8 cellular contexts compared by ENCODE assay signal in the genomic region with DNA sequence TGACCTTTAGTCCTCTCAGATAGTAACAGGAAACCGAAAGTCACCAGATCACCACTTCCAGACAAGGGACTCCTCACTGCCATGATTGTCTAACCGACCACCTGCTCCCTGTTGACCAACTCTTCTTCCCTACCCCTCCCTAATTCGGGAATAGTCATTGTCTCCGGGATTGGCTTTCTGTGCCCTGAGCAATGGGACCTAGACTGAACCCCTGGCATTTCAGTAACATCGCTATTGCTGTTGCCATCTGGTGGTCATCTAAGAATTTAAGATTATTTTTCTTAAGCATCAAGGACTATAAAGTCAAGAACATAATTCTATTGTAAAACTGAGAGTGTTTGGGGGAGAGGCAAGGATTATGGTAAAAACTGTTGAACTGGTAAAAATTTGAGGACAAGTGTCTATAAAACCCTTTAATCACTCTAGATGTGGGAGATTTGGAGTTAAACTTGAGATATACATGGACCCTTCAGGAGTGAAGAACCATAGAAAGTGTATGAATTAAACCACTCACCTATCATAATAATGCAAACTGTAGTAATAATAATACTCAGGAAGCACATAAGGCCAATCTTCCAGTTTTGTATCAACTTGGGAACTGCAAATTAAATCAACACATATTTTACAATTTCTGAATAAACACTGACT. TPM values are rescaled to one million over a fixed set of nuclear protein-coding genes. Genes with fewer than 3 reads are reported as not detected.
DNase-seq lines count a peak whose midpoint lies in the region; ATAC-seq and TF ChIP-seq lines count a peak whose summit lies in the region.

No MANE protein-coding gene starts in this region.

- no peak overlapping the region for H3K27ac Mint-ChIP-seq in nephron

- no peaks in the 10 kb centered on the region for H3K27me3 Mint-ChIP-seq in nephron (ENCODE audit: low read depth)

- H2AK5ac ChIP-seq in IMR-90 (ENCODE audit: low read depth, low read length): no peak overlapping the region

- H3K4me1 Mint-ChIP-seq in nephron: no peaks in the 10 kb centered on the region

- dilution Hi-C loops in IMR-90 (cut with HindIII; ENCODE audit: low sequenced_read_pairs, unreplicated experiment): no loop called here

- H3K27me3 ChIP-seq in IMR-90 (ENCODE audit: control insufficient read depth, insufficient read depth, low read length) (no peaks in the 10 kb centered on the region; the same call in 1 of the 2 replicates), fibroblast of lung (ENCODE audit: control insufficient read depth, insufficient read depth, low read length) (no peaks in the 10 kb centered on the region)

- H2AFZ ChIP-seq in IMR-90 (replicated peaks; ENCODE audit: low read length, poor library complexity) (peak overlapping the region; percentile 84), fibroblast of lung (ENCODE audit: low read length) (peak overlapping the region; percentile 77)

- H4K5ac ChIP-seq in IMR-90 (ENCODE audit: low read depth, low read length): no peak overlapping the region

- H4K8ac ChIP-seq in IMR-90 (ENCODE audit: low read depth in 2 of 2, low read length in 2 of 2): no peak overlapping the region

- no peak overlapping the region for H3K56ac ChIP-seq in IMR-90 (ENCODE audit: extremely low read depth, insufficient read depth, low read length)

- no peak overlapping the region for H2BK15ac ChIP-seq in IMR-90 (ENCODE audit: low read depth, low read length)

- H3K9me1 ChIP-seq in IMR-90 (ENCODE audit: insufficient read depth, low read length): no peaks in the 10 kb centered on the region

- no peak overlapping the region for H2BK5ac ChIP-seq in IMR-90 (ENCODE audit: low read depth, low read length, poor library complexity, severe bottlenecking)

- no peak overlapping the region for H3K4ac ChIP-seq in IMR-90 (ENCODE audit: low read depth, low read length)

- H3K4me1 ChIP-seq in IMR-90 (ENCODE audit: control insufficient read depth, insufficient read depth, low read length) (no peaks in the 10 kb centered on the region), fibroblast of lung (ENCODE audit: control insufficient read depth, extremely low read depth, insufficient read depth, low read length) (no peaks in the 10 kb centered on the region)

- H3K9me3 ChIP-seq in IMR-90 (ENCODE audit: control insufficient read depth, insufficient read depth, low read length): no peaks in the 10 kb centered on the region
- no peaks in the 10 kb centered on the region for H3K9me3 ChIP-seq in fibroblast of lung (ENCODE audit: control insufficient read depth, insufficient read depth, low read depth, low read length)

- CTCF ChIA-PET in IMR-90 (lab: Yijun Ruan, JAX): interaction anchor here (1.0 to 4.5 kb wide), 3 partner anchors 19 to 175 kb away, joined by 3 to 16 read pairs (median 3); no protein-coding TSS in a partner anchor

- H3K27ac ChIP-seq in IMR-90 (ENCODE audit: insufficient read depth, low read length): no peak overlapping the region
- no peak overlapping the region for H3K27ac ChIP-seq in VCaP
- H3K27ac ChIP-seq in fibroblast of lung (ENCODE audit: insufficient read depth, low read length): no peak overlapping the region

- DNase-seq in Daoy (ENCODE audit: low read depth) (peak; percentile 1), IMR-90 (peak; percentile 41), fibroblast of lung (ENCODE audit: low read depth in 2 of 2) (peak; percentile 23 to 65)
- no peak for DNase-seq in activated CD4-positive, CD25-positive, alpha-beta regulatory T cell (lab: John Stamatoyannopoulos, UW)
- no peak for DNase-seq in stimulated activated CD8-positive, alpha-beta memory T cell treated with anti-CD3 and anti-CD28 coated beads, Interleukin-4, amount 100 ng/mL, for 48 hours

- POLR2A ChIA-PET in IMR-90 (lab: Charles Lee; ENCODE audit: unreplicated experiment): no interaction called here

- in situ Hi-C loops in IMR-90 (cut with MboI; ENCODE audit: low sequenced_read_pairs): loop anchor here (5.0 to 10.0 kb wide), 2 partner anchors 111 to 179 kb away; no protein-coding TSS in a partner anchor

- H2BK120ac ChIP-seq in IMR-90 (ENCODE audit: low read depth, low read length): no peak overlapping the region

- no peaks in the 10 kb centered on the region for H3K9me3 Mint-ChIP-seq in nephron

- intact Hi-C loops in IMR-90 (cut with micrococcal nuclease): loop anchor here (1.0 to 5.0 kb wide), 3 partner anchors 112 to 216 kb away; no protein-coding TSS in a partner anchor

- no peak for TF ChIP-seq POLR2A in IMR-90 (IDR thresholded peaks at IDR 0.05; ENCODE audit: low read depth, low read length)

- H3K18ac ChIP-seq in IMR-90 (ENCODE audit: low read depth, low read length): no peak overlapping the region

- H3K9ac ChIP-seq in IMR-90 (ENCODE audit: low read depth, low read length) (no peak overlapping the region), fibroblast of lung (ENCODE audit: insufficient read depth, low read length) (no peak overlapping the region)

- H2AK9ac ChIP-seq in IMR-90 (replicated peaks; ENCODE audit: low read depth, low read length, poor library complexity): no peak overlapping the region

- no peaks in the 10 kb centered on the region for H3K36me3 ChIP-seq in IMR-90 (ENCODE audit: control insufficient read depth, insufficient read depth, low read length)
- no peaks in the 10 kb centered on the region for H3K36me3 ChIP-seq in fibroblast of lung (ENCODE audit: control insufficient read depth, insufficient read depth, low read length)

- H3K4me3 ChIP-seq in IMR-90 (ENCODE audit: insufficient read depth, low read depth, low read length) (no peak overlapping the region), fibroblast of lung (replicated peaks in 1 of 4; ENCODE audit: control extremely low read depth in 1 of 4, insufficient read depth in 1 of 4, low read depth in 3 of 4, low read length in 4 of 4) (peak overlapping the region in 3 of 4 experiments; percentile 30 to 43 (median 33))

- 7% methylated on average over 2 of the region's 5 CpGs; no CpG with 5 or more reads in 1 of the 2 experiments for WGBS in IMR-90 (ENCODE audit: extremely low coverage in 2 of 2, insufficient read length in 1 of 2), 2 experiments

- TF ChIP-seq RAD21 in IMR-90 (IDR thresholded peaks at IDR 0.05; ENCODE audit: low read length): peak; percentile 47

- H3K4me3 Mint-ChIP-seq in nephron: no peak overlapping the region

- no peaks in the 10 kb centered on the region for H3K79me2 ChIP-seq in fibroblast of lung (ENCODE audit: control insufficient read depth, insufficient read depth, low read length)

- ATAC-seq in IMR-90 (ENCODE audit: low read depth) (peak; percentile 75), HG03469 (IDR thresholded peaks at IDR 0.05; ENCODE audit: unreplicated experiment) (no peak)

- no peaks in the 10 kb centered on the region for H3K36me3 Mint-ChIP-seq in nephron (ENCODE audit: low read depth)

- H3K23ac ChIP-seq in IMR-90 (ENCODE audit: low read depth, low read length): no peak overlapping the region

- no peak overlapping the region for H2BK20ac ChIP-seq in IMR-90 (ENCODE audit: low read depth, low read length)

- H3K14ac ChIP-seq in IMR-90 (replicated peaks; ENCODE audit: low read depth, low read length): no peak overlapping the region

- TF ChIP-seq CTCF in IMR-90 (conservative IDR thresholded peaks at IDR 0.05; ENCODE audit: low read depth, low read length) (peak; percentile 55), VCaP (conservative IDR thresholded peaks at IDR 0.05) (peak; percentile 82), fibroblast of lung (conservative IDR thresholded peaks at IDR 0.05 in 1 of 2, IDR thresholded peaks at IDR 0.05 in 1 of 2; ENCODE audit: low read depth in 1 of 2, low read length in 2 of 2) (peak; percentile 51), nephron (IDR thresholded peaks at IDR 0.05; ENCODE audit: unreplicated experiment in 3 of 3) (peak; percentile 44 to 55 (median 53))

- no peaks in the 10 kb centered on the region for H3K79me1 ChIP-seq in IMR-90 (ENCODE audit: low read depth in 1 of 2, low read length in 2 of 2)

- no TSS peak for BruUV-seq in IMR-90 (replicated peaks; lab: Mats Ljungman, UMichigan)

- H4K20me1 ChIP-seq in IMR-90 (ENCODE audit: insufficient read depth, low read length) (no peaks in the 10 kb centered on the region), fibroblast of lung (ENCODE audit: control insufficient read depth, extremely low read depth, insufficient read depth, low read length) (no peaks in the 10 kb centered on the region)

- no peak overlapping the region for H4K91ac ChIP-seq in IMR-90 (ENCODE audit: insufficient read depth, low read depth, low read length)

- H3K4me2 ChIP-seq in IMR-90 (ENCODE audit: low read depth, low read length): peak overlapping the region; percentile 88
- peak overlapping the region; percentile 73 for H3K4me2 ChIP-seq in fibroblast of lung (ENCODE audit: extremely low read depth, insufficient read depth, low read length)

RNA-seq across cellular contexts. Expression of a gene that starts 6.3 kb away (rescaled TPM):
- total RNA-seq in Daoy (2014; rRNA removed; shearing (Covaris generic)): not detected in 2 replicates
- total RNA-seq in IMR-90 (2012; rRNA removed): not detected in 2 replicates
- polyA plus RNA-seq in IMR-90 (2012; rRNA removed): not detected in 2 replicates
- polyA plus RNA-seq in IMR-90 (2012; cell fraction: cytosol; rRNA removed): not detected in 2 replicates
- not detected in 2 replicates for polyA plus RNA-seq in IMR-90 (2012; cell fraction: nucleus; rRNA removed; ENCODE audit: low replicate concordance)
- total RNA-seq in fibroblast of lung: not detected in 2 replicates
- polyA plus RNA-seq in fibroblast of lung: not detected in 2 replicates
- polyA plus RNA-seq in fibroblast of lung (2012): not detected in 2 replicates
- not detected in 2 replicates for polyA minus RNA-seq in fibroblast of lung (ENCODE audit: low replicate concordance)

RNA-seq across cellular contexts. Expression of a gene that starts 44.6 kb away (rescaled TPM):
- not detected in 2 replicates for total RNA-seq in Daoy (2014; rRNA removed; shearing (Covaris generic))
- total RNA-seq in IMR-90 (2012; rRNA removed): not detected in 2 replicates
- polyA plus RNA-seq in IMR-90 (2012; rRNA removed): not detected in 2 replicates
- not detected in 2 replicates for polyA plus RNA-seq in IMR-90 (2012; cell fraction: cytosol; rRNA removed)
- polyA plus RNA-seq in IMR-90 (2012; cell fraction: nucleus; rRNA removed; ENCODE audit: low replicate concordance): not detected in 2 replicates
- total RNA-seq in fibroblast of lung: not detected in 2 replicates
- not detected in 2 replicates for polyA plus RNA-seq in fibroblast of lung
- polyA plus RNA-seq in fibroblast of lung (2012): not detected in 2 replicates
- not detected in 2 replicates for polyA minus RNA-seq in fibroblast of lung (ENCODE audit: low replicate concordance)

RNA-seq across cellular contexts. Expression of a gene that starts 45.3 kb away (rescaled TPM):
- not detected in 2 replicates for total RNA-seq in Daoy (2014; rRNA removed; shearing (Covaris generic))
- total RNA-seq in IMR-90 (2012; rRNA removed) (not detected in 2 replicates), fibroblast of lung (not detected in 2 replicates)
- polyA plus RNA-seq in IMR-90 (2012; rRNA removed) (not detected in 2 replicates), fibroblast of lung (not detected in 2 replicates)
- not detected in 2 replicates for polyA plus RNA-seq in IMR-90 (2012; cell fraction: cytosol; rRNA removed)
- not detected in 2 replicates for polyA plus RNA-seq in IMR-90 (2012; cell fraction: nucleus; rRNA removed; ENCODE audit: low replicate concordance)
- polyA plus RNA-seq in fibroblast of lung (2012): not detected in 2 replicates
- not detected in 2 replicates for polyA minus RNA-seq in fibroblast of lung (ENCODE audit: low replicate concordance)

RNA-seq across cellular contexts. Expression of a gene that starts 56.7 kb away (rescaled TPM):
- 0.60 and 1.3 TPM in 2 replicates for total RNA-seq in Daoy (2014; rRNA removed; shearing (Covaris generic))
- total RNA-seq in IMR-90 (2012; rRNA removed) (0.18 and 0.56 TPM in 2 replicates), fibroblast of lung (15.7 and 26.2 TPM in 2 replicates)
- polyA plus RNA-seq in IMR-90 (2012; rRNA removed) (0.27 and 0.31 TPM in 2 replicates), fibroblast of lung (9.3 and 9.7 TPM in 2 replicates)
- polyA plus RNA-seq in IMR-90 (2012; cell fraction: cytosol; rRNA removed): not detected in 2 replicates
- polyA plus RNA-seq in IMR-90 (2012; cell fraction: nucleus; rRNA removed; ENCODE audit: low replicate concordance): 0.14 TPM in 1 of 2 replicates, not detected in the other
- 11.3 and 13.4 TPM in 2 replicates for polyA plus RNA-seq in fibroblast of lung (2012)
- polyA minus RNA-seq in fibroblast of lung (ENCODE audit: low replicate concordance): 1.5 TPM in 1 of 2 replicates, not detected in the other

Comparison
In these comparisons a context has a peak if more than half of its experiments do, and no peak if none do; other contexts are left out.
1. DNase-seq: peak in Daoy (single experiment), IMR-90 (single experiment) and fibroblast of lung (2 of 2); none in activated CD4-positive, CD25-positive, alpha-beta regulatory T cell (0 of 4) and stimulated activated CD8-positive, alpha-beta memory T cell treated with anti-CD3 and anti-CD28 coated beads, Interleukin-4, amount 100 ng/mL, for 48 hours (single experiment).
2. Peak in every context shown above with its lines, with median percentiles within 50 percentile points of each other: CTCF ChIP-seq.